In the genomic region with DNA sequence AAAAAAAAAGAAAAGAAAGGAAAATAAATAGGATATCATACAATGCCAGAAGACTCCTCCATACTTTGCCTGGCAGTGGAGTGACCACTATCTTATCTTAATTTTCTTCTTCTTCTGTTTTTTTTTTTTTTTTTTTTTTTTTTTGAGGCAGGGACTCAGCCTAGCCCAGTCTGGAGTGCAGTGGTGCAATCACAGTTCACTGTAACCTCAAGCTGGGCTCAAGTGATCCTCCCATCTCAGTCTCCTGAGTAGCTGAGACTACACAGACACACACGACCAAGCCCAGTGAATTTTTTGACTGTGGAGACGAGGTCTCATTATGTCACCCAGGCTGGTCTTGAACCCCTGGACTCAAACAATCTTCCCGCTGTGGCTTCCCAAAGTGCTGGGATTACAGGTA, we compare ENCODE assay signal across 21 cellular contexts. TPM values are rescaled to one million over a fixed set of nuclear protein-coding genes. Genes with fewer than 3 reads are reported as not detected.
"Had no signal": no experiment of that assay in that cellular context is flagged by ENCODE, and none has a peak within 500 bp of the region (broad histone marks: within the 10 kb centered on the region; RNA-seq: fewer than 3 reads in every experiment).

No MANE protein-coding gene starts in this region.

- H3K36me3 ChIP-seq: esophagus squamous epithelium, tibial artery, uterus had no signal

- H3K4me1 ChIP-seq: tibial artery, uterus had no signal

- H3K27ac ChIP-seq: esophagus squamous epithelium, tibial artery, uterus had no signal

- DNase-seq: activated B cell treated with CpG ODN at 0.5 μM for 24 hours; activated CD4-positive, alpha-beta T cell treated with anti-CD3 and anti-CD28 coated beads, Interleukin-2, amount 10 ng/mL, durations not matched to agents 24 days and 14 days; activated CD8-positive, alpha-beta memory T cell treated with anti-CD3 and anti-CD28 coated beads, Interleukin-2, amount 50 U/mL, for 4 hours; activated CD8-positive, alpha-beta T cell treated with anti-CD3 and anti-CD28 coated beads, Interleukin-2, amount 10 ng/mL, durations not matched to agents 7 days and 5 days; activated effector memory CD4-positive, alpha-beta T cell treated with anti-CD3 and anti-CD28 coated beads, Interleukin-2, amount 50 U/mL, for 16 hours; activated T-cell treated with anti-CD3 and anti-CD28 coated beads, Interleukin-2, amount 50 U/mL, for 48 hours; amygdala; cortex of kidney; effector CD4-positive, alpha-beta T cell; esophagus squamous epithelium; mesenchymal stem cell; natural killer cell; retina; stimulated activated CD4-positive, alpha-beta T cell treated with anti-CD3 and anti-CD28 coated beads, Interleukin-4, amount 100 ng/mL, for 24 hours; stimulated activated naive CD4-positive, alpha-beta T cell; tibial artery; uterus had no signal

- H3K4me3 ChIP-seq: esophagus squamous epithelium, tibial artery, uterus had no signal

- H3K9me3 ChIP-seq: esophagus squamous epithelium, tibial artery, uterus had no signal

RNA-seq across cellular contexts. Expression of a gene that starts 17.1 kb away (rescaled TPM):
- total RNA-seq: activated CD8-positive, alpha-beta T cell treated with anti-CD3 and anti-CD28 coated beads, Interleukin-2, amount 10 ng/mL, durations not matched to agents 7 days and 5 days; endothelial cell of umbilical vein; fibroblast of villous mesenchyme had no signal
- polyA plus RNA-seq: endothelial cell of umbilical vein had no signal

RNA-seq across cellular contexts. Expression of a gene that starts 37.4 kb away (rescaled TPM):
- total RNA-seq: activated B cell treated with CpG ODN at 0.5 μM for 24 hours; activated CD4-positive, alpha-beta T cell treated with anti-CD3 and anti-CD28 coated beads, Interleukin-2, amount 10 ng/mL, durations not matched to agents 24 days and 14 days; esophagus squamous epithelium; skeletal muscle tissue; subcutaneous adipose tissue had no signal
